Comparison of ENCODE assay signal across 13 cellular contexts in genomic region chr3:24299801-24300626, GRCh38.
DNase-seq lines count a peak whose midpoint lies in the region; ATAC-seq and TF ChIP-seq lines count a peak whose summit lies in the region.
"Had no signal": no experiment of that assay in that cellular context is flagged by ENCODE, and none has a peak within 500 bp of the region (broad histone marks: within the 10 kb centered on the region; RNA-seq: fewer than 3 reads in every experiment).

No MANE protein-coding gene starts in this region.

- no peak for ATAC-seq in HG02759 (IDR thresholded peaks at IDR 0.05; ENCODE audit: unreplicated experiment)
- ATAC-seq: activated CD4-positive, CD25-positive, alpha-beta regulatory T cell treated with anti-CD3 and anti-CD28 coated beads, Interleukin-2, amount 50 U/mL, for 24 hours; natural killer cell; stimulated activated naive CD8-positive, alpha-beta T cell treated with anti-CD3 and anti-CD28 coated beads, Interleukin-15, Interleukin-2, amounts not matched to agents 100 U/mL and 50 U/mL, for 24 hours had no signal

- peaks cover 5% of the 10 kb centered on the region for H3K4me1 ChIP-seq in osteoblast (ENCODE audit: insufficient read depth, low read length)
- H3K4me1 ChIP-seq: colonic mucosa had no signal

- no peaks in the 10 kb centered on the region for H3K9me3 ChIP-seq in osteoblast (ENCODE audit: low read depth, low read length)
- H3K9me3 ChIP-seq: colonic mucosa had no signal

- no peaks in the 10 kb centered on the region for H4K20me1 ChIP-seq in osteoblast (ENCODE audit: insufficient read depth, low read length)

- H3K4me3 ChIP-seq in osteoblast (ENCODE audit: insufficient read depth, low read length) = no peak overlapping the region
- H3K4me3 ChIP-seq: colonic mucosa had no signal

- H2AFZ ChIP-seq in osteoblast (ENCODE audit: low read length) = no peak overlapping the region

- H3K27ac ChIP-seq in epithelial cell of prostate = peak overlapping the region; percentile 55
- H3K27ac ChIP-seq in osteoblast (ENCODE audit: low read depth, low read length) = no peak overlapping the region
- H3K27ac ChIP-seq: colonic mucosa had no signal

- peak; percentile 63 for DNase-seq in GM03348 (ENCODE audit: low spot score)
- peak; percentile 70 for DNase-seq in RPMI7951 (ENCODE audit: low read depth)
- peak; percentile 20 for DNase-seq in epithelial cell of prostate (ENCODE audit: low read depth, low spot score)
- DNase-seq in osteoblast (ENCODE audit: insufficient read length, low spot score, missing footprints) = peak; percentile 38
- DNase-seq in activated CD4-positive, CD25-positive, alpha-beta regulatory T cell (lab: John Stamatoyannopoulos, UW) = no peak
- DNase-seq in NCI-H2029 treated with DMSO at 0.1 percent for 48 hours (lab: John Stamatoyannopoulos, UW) = no peak
- DNase-seq in hippocampal formation (lab: John Stamatoyannopoulos, UW) = no peak
- DNase-seq: colonic mucosa; natural killer cell; NCI-H1436 treated with DMSO at 0.1 percent for 48 hours; stimulated activated naive CD8-positive, alpha-beta T cell treated with anti-CD3 and anti-CD28 coated beads, Interleukin-15, Interleukin-2, amounts not matched to agents 100 U/mL and 50 U/mL, for 24 hours had no signal

- H3K4me2 ChIP-seq in osteoblast (ENCODE audit: insufficient read depth, low read length) = no peak overlapping the region

- H3K36me3 ChIP-seq in osteoblast (ENCODE audit: insufficient read depth, low read length) = no peaks in the 10 kb centered on the region
- H3K36me3 ChIP-seq: colonic mucosa had no signal

- H3K79me2 ChIP-seq in osteoblast (ENCODE audit: insufficient read depth, low read length) = no peaks in the 10 kb centered on the region

- no peaks in the 10 kb centered on the region for H3K27me3 ChIP-seq in osteoblast (ENCODE audit: insufficient read depth, low read length)
- H3K27me3 ChIP-seq: colonic mucosa had no signal

- TF ChIP-seq CTCF in osteoblast (IDR thresholded peaks at IDR 0.05; ENCODE audit: extremely low read depth, low read depth, low read length) = no peak

Comparison
In these comparisons a context has a peak if more than half of its experiments do, and no peak if none do; other contexts are left out.
1. DNase-seq: peak in GM03348 (single experiment), RPMI7951 (single experiment), epithelial cell of prostate (single experiment) and osteoblast (single experiment); none in activated CD4-positive, CD25-positive, alpha-beta regulatory T cell (0 of 4), NCI-H2029 treated with DMSO at 0.1 percent for 48 hours (single experiment) and hippocampal formation (0 of 2).